17 cellular contexts compared by ENCODE assay signal in genomic region chr5:109898547-109899544, GRCh38.
"Had no signal": no experiment of that assay in that cellular context is flagged by ENCODE, and none has a peak within 500 bp of the region (broad histone marks: within the 10 kb centered on the region; RNA-seq: fewer than 3 reads in every experiment).

No MANE protein-coding gene starts in this region.

- H3K4me3 Mint-ChIP-seq: activated CD4-positive, alpha-beta T cell treated with anti-CD3 and anti-CD28 coated beads, Interleukin-2, amount 10 ng/mL, durations not matched to agents 7 days and 5 days; endodermal cell; natural killer cell; stimulated activated naive CD8-positive, alpha-beta T cell treated with anti-CD3 and anti-CD28 coated beads, Interleukin-15, amount 100 ng/mL, for 72 hours had no signal

- H2AFZ ChIP-seq: hepatocyte had no signal

- H3K27me3 Mint-ChIP-seq: activated CD4-positive, alpha-beta T cell treated with anti-CD3 and anti-CD28 coated beads, Interleukin-2, amount 10 ng/mL, durations not matched to agents 7 days and 5 days; progenitor cell of endocrine pancreas; stimulated activated naive CD8-positive, alpha-beta T cell treated with anti-CD3 and anti-CD28 coated beads, Interleukin-15, amount 100 ng/mL, for 72 hours had no signal

- H3K4me3 ChIP-seq: breast epithelium, hepatocyte, mucosa of descending colon had no signal

- H3K27ac Mint-ChIP-seq: activated CD4-positive, alpha-beta T cell treated with anti-CD3 and anti-CD28 coated beads, Interleukin-2, amount 10 ng/mL, durations not matched to agents 7 days and 5 days; endodermal cell; natural killer cell; progenitor cell of endocrine pancreas; stimulated activated naive CD8-positive, alpha-beta T cell treated with anti-CD3 and anti-CD28 coated beads, Interleukin-15, amount 100 ng/mL, for 72 hours had no signal

- ATAC-seq: left lobe of liver; mucosa of descending colon; natural killer cell; right cardiac atrium; stimulated activated naive CD8-positive, alpha-beta T cell treated with anti-CD3 and anti-CD28 coated beads, Interleukin-15, amount 100 ng/mL, for 72 hours had no signal

- H3K36me3 ChIP-seq: breast epithelium had no signal

- H3K4me1 Mint-ChIP-seq: endodermal cell, natural killer cell had no signal

- H3K9me3 ChIP-seq: breast epithelium, mucosa of descending colon had no signal

- H3K27me3 ChIP-seq: breast epithelium, dorsolateral prefrontal cortex, hepatocyte had no signal

- H3K79me2 ChIP-seq: hepatocyte had no signal

- H3K36me3 Mint-ChIP-seq: natural killer cell had no signal

- H3K9me3 Mint-ChIP-seq: endodermal cell, natural killer cell had no signal

- DNase-seq: activated CD4-positive, alpha-beta T cell treated with anti-CD3 and anti-CD28 coated beads, Interleukin-2, amount 10 ng/mL, durations not matched to agents 7 days and 5 days; activated CD8-positive, alpha-beta memory T cell treated with anti-CD3 and anti-CD28 coated beads for 24 hours; activated naive CD4-positive, alpha-beta T cell; anterior cingulate cortex; dorsolateral prefrontal cortex; endodermal cell; erythroblast; islet precursor cell; mucosa of descending colon; natural killer cell; stimulated activated naive CD8-positive, alpha-beta T cell treated with anti-CD3 and anti-CD28 coated beads, Interleukin-15, amount 100 ng/mL, for 72 hours; SW 1271 had no signal

- H3K4me2 ChIP-seq: hepatocyte had no signal

- H3K4me1 ChIP-seq: breast epithelium had no signal
